In the genomic region with DNA sequence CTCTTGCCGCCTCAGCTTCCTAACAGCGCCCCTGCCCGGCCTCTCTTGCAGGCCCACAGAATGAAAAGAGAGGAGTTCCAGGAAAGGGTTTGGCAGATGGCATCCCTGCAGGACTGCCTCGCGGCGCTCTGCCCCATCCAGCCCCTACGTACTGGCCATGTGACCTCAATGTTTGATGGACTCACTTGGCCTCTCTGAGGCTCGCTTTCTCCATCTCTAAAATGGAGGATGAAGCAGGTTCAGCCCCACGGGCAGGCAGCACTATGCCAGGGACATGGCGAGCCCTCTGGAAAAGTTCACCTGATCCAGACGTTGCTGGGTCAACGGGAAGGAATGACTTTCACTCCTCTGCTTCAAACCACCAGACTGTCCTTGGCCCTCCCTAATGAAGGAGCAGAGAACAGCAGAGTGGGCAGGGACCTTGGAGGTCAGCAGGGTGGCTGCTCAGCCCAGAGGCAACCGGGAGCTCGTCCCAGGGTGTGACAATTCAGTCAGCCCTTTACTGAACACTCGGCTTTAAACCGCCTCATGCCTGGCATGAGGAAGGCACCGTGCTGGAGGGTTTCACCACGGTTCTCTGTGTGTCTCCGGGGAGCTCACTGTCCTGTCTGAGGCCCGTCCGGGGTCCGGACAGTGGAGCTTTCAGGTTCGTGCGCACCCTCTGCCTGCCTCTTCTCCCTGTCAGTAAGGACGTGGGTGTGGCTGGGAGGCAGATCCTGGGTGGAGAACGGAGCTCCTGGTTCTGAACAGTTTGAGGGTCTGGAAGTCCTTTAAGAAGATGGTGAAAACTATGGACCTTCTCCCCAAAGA, we compare ENCODE assay signal across 1 cellular context.
TF ChIP-seq lines count a peak whose summit lies in the region.

No MANE protein-coding gene starts in this region.

TF ChIP-seq in H1, 55 proteins besides CTCF, POLR2A, EP300 and RAD21:
- TF ChIP-seq CHD2 (IDR thresholded peaks at IDR 0.05; ENCODE audit: low read length) (no peak), EZH2 (IDR thresholded peaks at IDR 0.05; ENCODE audit: low read depth, low read length, severe bottlenecking) (no peak), TBP (IDR thresholded peaks at IDR 0.05; ENCODE audit: low read depth, low read length) (no peak), NRF1 (IDR thresholded peaks at IDR 0.05; ENCODE audit: low read depth, low read length) (no peak), SUZ12 (IDR thresholded peaks at IDR 0.05; ENCODE audit: low read length) (no peak)
- TF ChIP-seq, protein P1, sequence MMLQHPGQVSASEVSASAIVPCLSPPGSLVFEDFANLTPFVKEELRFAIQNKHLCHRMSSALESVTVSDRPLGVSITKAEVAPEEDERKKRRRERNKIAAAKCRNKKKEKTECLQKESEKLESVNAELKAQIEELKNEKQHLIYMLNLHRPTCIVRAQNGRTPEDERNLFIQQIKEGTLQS (IDR thresholded peaks at IDR 0.05; ENCODE audit: insufficient read depth, low read depth, low read length) = no peak
- TF ChIP-seq, protein P2, sequence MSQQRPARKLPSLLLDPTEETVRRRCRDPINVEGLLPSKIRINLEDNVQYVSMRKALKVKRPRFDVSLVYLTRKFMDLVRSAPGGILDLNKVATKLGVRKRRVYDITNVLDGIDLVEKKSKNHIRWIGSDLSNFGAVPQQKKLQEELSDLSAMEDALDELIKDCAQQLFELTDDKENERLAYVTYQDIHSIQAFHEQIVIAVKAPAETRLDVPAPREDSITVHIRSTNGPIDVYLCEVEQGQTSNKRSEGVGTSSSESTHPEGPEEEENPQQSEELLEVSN (IDR thresholded peaks at IDR 0.05) = peak; percentile 18; the same call in 1 of the 2 replicates
